In the genomic region with DNA sequence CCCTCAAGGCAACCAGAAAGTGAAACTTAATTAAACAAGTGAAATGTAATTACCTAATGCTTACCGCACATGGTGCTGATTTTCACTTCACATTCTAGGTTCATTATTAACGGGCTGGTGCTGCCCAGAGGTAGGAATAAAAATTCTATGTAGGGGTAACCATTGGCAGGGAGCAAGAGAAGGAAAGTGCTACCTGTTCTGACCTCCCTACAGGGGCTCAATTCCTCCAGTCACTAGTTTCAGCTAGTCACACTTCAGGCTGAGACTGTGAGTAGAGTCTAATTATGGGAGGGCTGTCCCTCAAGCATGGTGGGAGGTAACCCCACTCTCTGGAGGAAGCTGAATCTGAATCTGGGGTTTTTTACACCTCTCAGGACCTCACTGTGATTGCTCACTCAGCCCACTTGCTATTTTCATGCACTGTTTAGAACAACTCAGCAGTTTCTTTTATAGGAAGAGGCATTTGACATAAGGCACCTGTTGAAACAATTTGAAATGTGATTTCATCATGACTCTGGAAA, we compare ENCODE assay signal across 7 cellular contexts.
A peak's percentile ranks its signal among the peaks of the same experiment; 100 is the strongest.
DNase-seq lines count a peak whose midpoint lies in the region; ATAC-seq and TF ChIP-seq lines count a peak whose summit lies in the region.

No MANE protein-coding gene starts in this region.

- H3K4me3 Mint-ChIP-seq in activated CD8-positive, alpha-beta T cell treated with anti-CD3 and anti-CD28 coated beads, Interleukin-2, amount 10 ng/mL, durations not matched to agents 7 days and 5 days: peak overlapping the region; percentile 32
- no peak overlapping the region for H3K4me3 Mint-ChIP-seq in mesothelial cell of epicardium

- POLR2A ChIA-PET in activated CD8-positive, alpha-beta T cell treated with anti-CD3 and anti-CD28 coated beads, Interleukin-2, amount 10 ng/mL, durations not matched to agents 7 days and 5 days (lab: Charles Lee): interaction anchor here (0.6 kb wide), 1 partner anchor 253 kb away, joined by 3 read pairs; no protein-coding TSS in a partner anchor

- TF ChIP-seq CTCF in mesothelial cell of epicardium (IDR thresholded peaks at IDR 0.05; ENCODE audit: unreplicated experiment): no peak

- peak; percentile 38 for DNase-seq in activated CD8-positive, alpha-beta T cell treated with anti-CD3 and anti-CD28 coated beads, Interleukin-2, amount 10 ng/mL, durations not matched to agents 7 days and 5 days
- DNase-seq in mesothelial cell of epicardium (ENCODE audit: low spot score in 2 of 2, unreplicated experiment in 2 of 2) (no peak), SW 1271 (lab: John Stamatoyannopoulos, UW) (no peak), HuH-7 (ENCODE audit: low spot score) (no peak), medulla oblongata (ENCODE audit: extremely low spot score) (no peak)

- H3K36me3 Mint-ChIP-seq in activated CD8-positive, alpha-beta T cell treated with anti-CD3 and anti-CD28 coated beads, Interleukin-2, amount 10 ng/mL, durations not matched to agents 7 days and 5 days (ENCODE audit: low read depth): peaks cover 54% of the 10 kb centered on the region
- peaks cover 37% of the 10 kb centered on the region for H3K36me3 Mint-ChIP-seq in mesothelial cell of epicardium

- H3K9me3 Mint-ChIP-seq in activated CD8-positive, alpha-beta T cell treated with anti-CD3 and anti-CD28 coated beads, Interleukin-2, amount 10 ng/mL, durations not matched to agents 7 days and 5 days (ENCODE audit: insufficient read depth): no peaks in the 10 kb centered on the region
- peaks cover 22% of the 10 kb centered on the region for H3K9me3 Mint-ChIP-seq in mesothelial cell of epicardium

- CTCF ChIA-PET in activated CD8-positive, alpha-beta T cell treated with anti-CD3 and anti-CD28 coated beads, Interleukin-2, amount 10 ng/mL, durations not matched to agents 7 days and 5 days (lab: Charles Lee): interaction anchor here (0.8 to 1.3 kb wide), 7 partner anchors 8 to 75 kb away, joined by 3 to 8 read pairs (median 3); a partner anchor contains a TSS

- H3K27me3 Mint-ChIP-seq in activated CD8-positive, alpha-beta T cell treated with anti-CD3 and anti-CD28 coated beads, Interleukin-2, amount 10 ng/mL, durations not matched to agents 7 days and 5 days (ENCODE audit: low read depth): no peaks in the 10 kb centered on the region
- H3K27me3 Mint-ChIP-seq in mesothelial cell of epicardium (ENCODE audit: low read depth): no peaks in the 10 kb centered on the region

- H3K27ac Mint-ChIP-seq in activated CD8-positive, alpha-beta T cell treated with anti-CD3 and anti-CD28 coated beads, Interleukin-2, amount 10 ng/mL, durations not matched to agents 7 days and 5 days: peak overlapping the region; percentile 87
- H3K27ac Mint-ChIP-seq in mesothelial cell of epicardium: peak overlapping the region; percentile 79

- ATAC-seq in GM19324 (IDR thresholded peaks at IDR 0.05; ENCODE audit: low FRiP score, unreplicated experiment) (peak; percentile 92), HG02981 (IDR thresholded peaks at IDR 0.05; ENCODE audit: unreplicated experiment) (peak; percentile 95)
- ATAC-seq in activated CD8-positive, alpha-beta T cell treated with anti-CD3 and anti-CD28 coated beads, Interleukin-2, amount 10 ng/mL, durations not matched to agents 7 days and 5 days: peak; percentile 86

- H3K4me1 Mint-ChIP-seq in activated CD8-positive, alpha-beta T cell treated with anti-CD3 and anti-CD28 coated beads, Interleukin-2, amount 10 ng/mL, durations not matched to agents 7 days and 5 days (ENCODE audit: low read depth): peaks cover 67% of the 10 kb centered on the region
- peaks cover 48% of the 10 kb centered on the region for H3K4me1 Mint-ChIP-seq in mesothelial cell of epicardium
